In genomic region chr5:14818931-14819790, GRCh38 we compare ENCODE assay signal across 1 cellular context.
TF ChIP-seq lines count a peak whose summit lies in the region.

No MANE protein-coding gene starts in this region.

TF ChIP-seq in GM23338, 12 proteins besides CTCF, POLR2A, EP300 and RAD21 (continued from another document):
- TF ChIP-seq ZNF462 (CRISPR knock-in tag; IDR thresholded peaks at IDR 0.05) = no peak
- TF ChIP-seq ETS1 (IDR thresholded peaks at IDR 0.05) = no peak
